In the genomic region with DNA sequence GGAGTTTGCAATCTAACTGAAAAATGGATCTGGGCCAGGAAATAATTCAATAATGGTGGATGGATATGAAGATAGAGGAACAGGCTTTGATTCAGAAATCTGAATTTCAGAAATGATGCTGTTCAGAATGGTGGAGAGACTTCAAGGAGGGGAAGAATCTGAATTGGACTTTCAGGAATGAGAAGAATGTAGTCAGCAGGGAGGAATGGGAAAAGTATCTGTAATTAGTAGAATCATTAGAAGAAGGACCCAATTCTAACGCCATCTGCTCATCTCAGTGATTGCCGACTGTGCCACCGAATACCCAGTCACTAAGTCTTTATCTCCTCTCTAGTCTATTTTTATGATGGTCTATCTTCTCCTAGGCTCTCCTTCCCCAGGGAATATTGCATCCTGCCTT, we compare ENCODE assay signal across 17 cellular contexts.
A peak's percentile ranks its signal among the peaks of the same experiment; 100 is the strongest.
DNase-seq lines count a peak whose midpoint lies in the region; TF ChIP-seq lines count a peak whose summit lies in the region.
"Had no signal": no experiment of that assay in that cellular context is flagged by ENCODE, and none has a peak within 500 bp of the region (broad histone marks: within the 10 kb centered on the region; RNA-seq: fewer than 3 reads in every experiment).

No MANE protein-coding gene starts in this region.

- H3K56ac ChIP-seq in H9 (ENCODE audit: insufficient read length, low read depth, low read length), result no peak overlapping the region
- H3K56ac ChIP-seq in mesendoderm (ENCODE audit: low read length), result no peak overlapping the region

- H4K20me1 ChIP-seq in H9 (ENCODE audit: control insufficient read depth, insufficient read depth, insufficient read length), result no peaks in the 10 kb centered on the region

- no peak overlapping the region for H3T11ph ChIP-seq in H9 (ENCODE audit: low read length)

- H2BK15ac ChIP-seq in H9 (ENCODE audit: low read depth, low read length) (no peak overlapping the region), mesendoderm (replicated peaks; ENCODE audit: low read depth) (no peak overlapping the region)

- H3K9me3 ChIP-seq in H9 (ENCODE audit: control insufficient read depth, low read depth, low read length), result no peaks in the 10 kb centered on the region
- no peaks in the 10 kb centered on the region for H3K9me3 ChIP-seq in WERI-Rb-1 (ENCODE audit: severe bottlenecking)
- H3K9me3 ChIP-seq in uterus, result no peaks in the 10 kb centered on the region
- H3K9me3 ChIP-seq: Peyer's patch had no signal

- H3K18ac ChIP-seq in H9 (ENCODE audit: insufficient read length, low read depth, low read length) (no peak overlapping the region), mesendoderm (ENCODE audit: low read length) (peak overlapping the region; percentile 83)

- WGBS in H9 (ENCODE audit: extremely low coverage, insufficient read length, low lambda C conversion rate), result no CpG with 5 or more reads among the region's 3 CpGs
- WGBS in mesendoderm (ENCODE audit: extremely low coverage, insufficient coverage, low lambda C conversion rate), result no CpG with 5 or more reads among the region's 3 CpGs

- H2AK5ac ChIP-seq in H9 (ENCODE audit: insufficient read length, low read length), result no peak overlapping the region
- no peak overlapping the region for H2AK5ac ChIP-seq in mesendoderm (ENCODE audit: low read length)

- H4K91ac ChIP-seq in H9 (ENCODE audit: insufficient read length, low read depth, low read length), result no peak overlapping the region

- no peak overlapping the region for H3K14ac ChIP-seq in H9 (ENCODE audit: insufficient read depth, low read length)

- H3K36me3 ChIP-seq in WERI-Rb-1, result no peaks in the 10 kb centered on the region
- no peaks in the 10 kb centered on the region for H3K36me3 ChIP-seq in mesendoderm (ENCODE audit: control insufficient read depth, insufficient read depth, low read length)
- no peaks in the 10 kb centered on the region for H3K36me3 ChIP-seq in uterus
- H3K36me3 ChIP-seq: Peyer's patch had no signal

- no peaks in the 10 kb centered on the region for H3K23me2 ChIP-seq in H9 (ENCODE audit: insufficient read length, low read depth, low read length, poor library complexity, severe bottlenecking)

- H3K9ac ChIP-seq in H9 (ENCODE audit: extremely low read depth, insufficient read length, low read length) (no peak overlapping the region), mesendoderm (ENCODE audit: low read length) (no peak overlapping the region)
- H3K9ac ChIP-seq: KMS-11 had no signal

- in situ Hi-C loops in ACHN (cut with HindIII; ENCODE audit: low pct_ligation_motif_present, low pct_unique_long_range_greater_than_20kb, low sequenced_read_pairs), result no loop called here

- no peak overlapping the region for H3K23ac ChIP-seq in H9 (ENCODE audit: insufficient read length, low read depth, low read length)
- no peak overlapping the region for H3K23ac ChIP-seq in mesendoderm (ENCODE audit: low read length)

- H3K4me3 Mint-ChIP-seq in H9, result no peak overlapping the region
- H3K4me3 Mint-ChIP-seq: CD8-positive, alpha-beta memory T cell had no signal

- no peak overlapping the region for H4K5ac ChIP-seq in H9 (ENCODE audit: insufficient read length, low read depth, low read length)
- no peak overlapping the region for H4K5ac ChIP-seq in mesendoderm (ENCODE audit: low read length)

- no peaks in the 10 kb centered on the region; a peak in 1 of 5 replicates for H3K9me3 Mint-ChIP-seq in H9

- H4K8ac ChIP-seq in H9 (replicated peaks; ENCODE audit: insufficient read length, low read depth, low read length), result no peak overlapping the region
- no peak overlapping the region for H4K8ac ChIP-seq in mesendoderm (ENCODE audit: low read depth, low read length)

- H3K4me2 ChIP-seq in H9 (ENCODE audit: insufficient read depth, insufficient read length, low read length) (no peak overlapping the region), mesendoderm (ENCODE audit: low read length) (no peak overlapping the region)
- H3K4me2 ChIP-seq: KMS-11 had no signal

- H3K4me1 ChIP-seq in H9 (ENCODE audit: insufficient read depth, low read length) (no peaks in the 10 kb centered on the region), mesendoderm (ENCODE audit: control insufficient read depth, low read depth, low read length) (no peaks in the 10 kb centered on the region), uterus (peaks cover 12 to 31% of the 10 kb centered on the region in 2 donors)
- H3K4me1 ChIP-seq: Peyer's patch had no signal

- H2BK5ac ChIP-seq in H9 (ENCODE audit: insufficient read length, low read length) (no peak overlapping the region), mesendoderm (ENCODE audit: low read length) (no peak overlapping the region)

- TF ChIP-seq CTCF in H9 (conservative IDR thresholded peaks at IDR 0.05) (no peak), WERI-Rb-1 (IDR thresholded peaks at IDR 0.05; ENCODE audit: low read depth, low read length) (no peak), uterus (IDR thresholded peaks at IDR 0.05) (no peak)

- no peak for DNase-seq in H9
- DNase-seq in WERI-Rb-1, result no peak
- peak; percentile 66 for DNase-seq in mesendoderm
- DNase-seq in uterus, result no peak
- DNase-seq in NCI-H2029 (lab: John Stamatoyannopoulos, UW), result no peak
- DNase-seq in AG08395 (ENCODE audit: low spot score), result no peak
- DNase-seq in ACHN, result no peak
- DNase-seq: CD8-positive, alpha-beta memory T cell; EL; GF-D8; IMR-90; NCI-H1105; NCI-H146; NCI-H2029 treated with DMSO at 0.1 percent for 48 hours; Peyer's patch had no signal

- peak overlapping the region; percentile 34 for H2BK20ac ChIP-seq in H9 (ENCODE audit: low read depth, low read length, poor library complexity, severe bottlenecking)

- H3K4me1 Mint-ChIP-seq in H9, result peaks cover 12 to 16% of the 10 kb centered on the region in 2 experiments
- H3K4me1 Mint-ChIP-seq: CD8-positive, alpha-beta memory T cell had no signal

- H3K27me3 Mint-ChIP-seq in H9 (ENCODE audit: low read depth), result no peaks in the 10 kb centered on the region
- H3K27me3 Mint-ChIP-seq: CD8-positive, alpha-beta memory T cell had no signal

- H3K27me3 ChIP-seq in H9 (ENCODE audit: insufficient read depth, low read length) (no peaks in the 10 kb centered on the region), WERI-Rb-1 (ENCODE audit: insufficient read depth, low read depth, severe bottlenecking) (no peaks in the 10 kb centered on the region), mesendoderm (ENCODE audit: insufficient read depth, low read length, poor library complexity) (no peaks in the 10 kb centered on the region), uterus (no peaks in the 10 kb centered on the region)
- H3K27me3 ChIP-seq: Peyer's patch had no signal

- no peak overlapping the region for H3K4me3 ChIP-seq in WERI-Rb-1 (ENCODE audit: low read depth, low read length)
- H3K4me3 ChIP-seq in mesendoderm (ENCODE audit: low read length), result no peak overlapping the region
- no peak overlapping the region for H3K4me3 ChIP-seq in uterus
- H3K4me3 ChIP-seq: Peyer's patch had no signal

- TF ChIP-seq POLR2A in uterus (IDR thresholded peaks at IDR 0.05), result no peak

- no peaks in the 10 kb centered on the region for H3K36me3 Mint-ChIP-seq in H9 (ENCODE audit: insufficient read depth in 1 of 3, low read depth in 3 of 3)
- H3K36me3 Mint-ChIP-seq: CD8-positive, alpha-beta memory T cell had no signal

- H3K4ac ChIP-seq in H9 (ENCODE audit: low read depth, low read length) (no peak overlapping the region), mesendoderm (ENCODE audit: low read depth, low read length) (no peak overlapping the region)

- H2AFZ ChIP-seq in H9 (ENCODE audit: low read length), result no peak overlapping the region

- no peak overlapping the region for H2BK12ac ChIP-seq in H9 (ENCODE audit: insufficient read length, low read depth, low read length)

- no peak overlapping the region for H3K27ac Mint-ChIP-seq in H9
- H3K27ac Mint-ChIP-seq: CD8-positive, alpha-beta memory T cell had no signal

- H2BK120ac ChIP-seq in H9 (ENCODE audit: low read depth, low read length, poor library complexity, severe bottlenecking) (no peak overlapping the region), mesendoderm (ENCODE audit: low read depth, low read length) (no peak overlapping the region)

- no peaks in the 10 kb centered on the region for H3K79me1 ChIP-seq in H9 (ENCODE audit: insufficient read depth, low read depth, low read length, poor library complexity, severe bottlenecking)
- no peaks in the 10 kb centered on the region for H3K79me1 ChIP-seq in mesendoderm (ENCODE audit: low read length)

- intact Hi-C loops in uterus (cut with DNase I; ENCODE audit: low total_unique reads), result no loop called here

- no peak overlapping the region for H3K27ac ChIP-seq in H9 (ENCODE audit: insufficient read length, low read depth, low read length)
- peak overlapping the region; percentile 61; the same call in 1 of the 2 replicates for H3K27ac ChIP-seq in WERI-Rb-1
- H3K27ac ChIP-seq in mesendoderm (ENCODE audit: low read depth, low read length), result no peak overlapping the region
- H3K27ac ChIP-seq in uterus, result peak overlapping the region; percentile 42 to 72
- H3K27ac ChIP-seq: C4-2B, KMS-11, Peyer's patch had no signal

- H3K79me2 ChIP-seq in H9 (ENCODE audit: insufficient read depth, low read length) (no peaks in the 10 kb centered on the region), mesendoderm (ENCODE audit: control insufficient read depth, insufficient read depth, low read length) (no peaks in the 10 kb centered on the region)

Comparison
In these comparisons a context has a peak if more than half of its experiments do, and no peak if none do; other contexts are left out.
1. H3K27ac ChIP-seq: peak in WERI-Rb-1 (single experiment) and uterus (2 of 2); none in H9 (single experiment) and mesendoderm (single experiment).